Comparison of ENCODE assay signal across 8 cellular contexts in the genomic region with DNA sequence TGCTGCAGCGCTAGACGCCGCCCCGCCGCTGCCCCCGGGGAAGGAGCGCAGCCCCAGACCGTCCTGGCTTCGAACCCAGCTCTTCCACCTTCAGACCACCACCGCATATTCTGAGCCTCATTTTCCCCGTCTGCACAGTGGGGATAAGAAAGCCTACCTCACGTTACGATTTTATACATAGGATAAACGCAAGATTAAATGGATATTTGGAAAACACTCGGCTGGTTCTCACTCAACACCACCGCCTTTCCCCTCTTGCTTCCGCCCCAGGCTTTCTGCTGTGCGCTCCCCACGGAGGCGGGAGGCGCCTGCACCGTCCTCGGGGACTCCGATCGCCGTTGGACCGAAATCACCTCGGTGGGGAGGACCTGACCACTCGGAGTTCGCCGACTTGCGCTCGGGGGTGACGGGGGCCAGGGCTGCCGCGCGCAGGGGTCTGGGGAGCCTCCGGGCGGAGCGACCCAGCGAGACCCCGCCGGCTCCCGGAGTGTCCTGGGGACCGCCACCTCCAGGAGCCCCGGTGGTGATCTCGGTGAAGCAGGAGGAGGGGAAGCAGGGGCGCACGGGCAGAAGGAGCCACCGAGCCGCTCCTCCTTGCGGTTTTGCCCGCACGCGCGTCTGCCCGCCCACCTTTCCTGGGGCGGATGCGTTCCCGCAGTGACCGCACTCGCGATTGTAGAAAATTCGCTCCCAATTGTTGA. TPM values are rescaled to one million over a fixed set of nuclear protein-coding genes. Genes with fewer than 3 reads are reported as not detected.
A peak's percentile ranks its signal among the peaks of the same experiment; 100 is the strongest.
DNase-seq lines count a peak whose midpoint lies in the region; ATAC-seq and TF ChIP-seq lines count a peak whose summit lies in the region.

No MANE protein-coding gene starts in this region.

- intact Hi-C loops in Calu3 (cut with micrococcal nuclease; ENCODE audit: unreplicated experiment) (no loop called here), esophagus squamous epithelium (cut with DNase I) (loop anchor here (10.0 kb wide), 1 partner anchor 464 kb away; no protein-coding TSS in a partner anchor), vagina (cut with DNase I) (loop anchor here (10.0 kb wide), 1 partner anchor 116 kb away; no protein-coding TSS in a partner anchor)

- H3K9ac ChIP-seq in neural progenitor cell = no peak overlapping the region

- H3K9me3 Mint-ChIP-seq in Calu3 (ENCODE audit: low read depth, unreplicated experiment) = no peaks in the 10 kb centered on the region
- H3K9me3 Mint-ChIP-seq in neural progenitor cell = no peaks in the 10 kb centered on the region

- ATAC-seq in GM21528 (IDR thresholded peaks at IDR 0.05; ENCODE audit: low FRiP score, unreplicated experiment) = peak; percentile 26

- peaks cover 35% of the 10 kb centered on the region for H3K36me3 Mint-ChIP-seq in Calu3 (ENCODE audit: insufficient read depth, unreplicated experiment)
- H3K36me3 Mint-ChIP-seq in neural progenitor cell = no peaks in the 10 kb centered on the region

- peak overlapping the region; percentile 88 for H2AFZ ChIP-seq in neural progenitor cell (replicated peaks)

- H3K27ac ChIP-seq in esophagus squamous epithelium = peak overlapping the region; percentile 82 to 94 (median 87)
- H3K27ac ChIP-seq in neural progenitor cell = no peak overlapping the region
- H3K27ac ChIP-seq in vagina = peak overlapping the region; percentile 77

- H3K27ac Mint-ChIP-seq in Calu3 (ENCODE audit: unreplicated experiment) = peak overlapping the region; percentile 64
- no peak overlapping the region for H3K27ac Mint-ChIP-seq in neural progenitor cell

- TF ChIP-seq POLR2A in NB4 (IDR thresholded peaks at IDR 0.05; ENCODE audit: extremely low read depth, insufficient read length) = no peak
- no peak for TF ChIP-seq POLR2A in esophagus squamous epithelium (IDR thresholded peaks at IDR 0.05)
- TF ChIP-seq POLR2A in vagina (IDR thresholded peaks at IDR 0.05) = no peak

- H3K36me3 ChIP-seq in esophagus squamous epithelium = peaks cover 0 to 5% (median 0%) of the 10 kb centered on the region in 3 donors
- H3K36me3 ChIP-seq in neural progenitor cell = no peaks in the 10 kb centered on the region
- no peaks in the 10 kb centered on the region for H3K36me3 ChIP-seq in vagina

- no peaks in the 10 kb centered on the region for H3K27me3 Mint-ChIP-seq in Calu3 (ENCODE audit: unreplicated experiment)
- peaks cover 22% of the 10 kb centered on the region for H3K27me3 Mint-ChIP-seq in neural progenitor cell (ENCODE audit: insufficient read depth, low read depth)

- no peaks in the 10 kb centered on the region for H4K20me1 ChIP-seq in neural progenitor cell (ENCODE audit: low read depth)

- peak overlapping the region; percentile 96 for H3K4me3 Mint-ChIP-seq in Calu3 (ENCODE audit: low read depth, unreplicated experiment)
- H3K4me3 Mint-ChIP-seq in neural progenitor cell = peak overlapping the region; percentile 89

- H3K4me1 Mint-ChIP-seq in Calu3 (ENCODE audit: low read depth, unreplicated experiment) = peaks cover 21% of the 10 kb centered on the region
- H3K4me1 Mint-ChIP-seq in neural progenitor cell = peaks cover 39% of the 10 kb centered on the region

- TF ChIP-seq CTCF in Calu3 (IDR thresholded peaks at IDR 0.05; ENCODE audit: unreplicated experiment) (no peak), NB4 (IDR thresholded peaks at IDR 0.05; ENCODE audit: low read depth, low read length) (no peak), esophagus squamous epithelium (IDR thresholded peaks at IDR 0.05) (no peak), neural progenitor cell (IDR thresholded peaks at IDR 0.05) (peak; percentile 2), vagina (IDR thresholded peaks at IDR 0.05) (peak in 1 of 3 experiments; percentile 4)

- no peaks in the 10 kb centered on the region for H3K79me2 ChIP-seq in neural progenitor cell (ENCODE audit: low read depth)

- no TSS peak for BruUV-seq in Calu3 (replicated peaks; lab: Mats Ljungman, UMichigan)

- H3K27me3 ChIP-seq in esophagus squamous epithelium (no peaks in the 10 kb centered on the region), neural progenitor cell (peaks cover 27% of the 10 kb centered on the region), vagina (no peaks in the 10 kb centered on the region)

- no peaks in the 10 kb centered on the region for H3K9me3 ChIP-seq in esophagus squamous epithelium
- H3K9me3 ChIP-seq in neural progenitor cell (ENCODE audit: low read depth) = no peaks in the 10 kb centered on the region
- no peaks in the 10 kb centered on the region for H3K9me3 ChIP-seq in vagina

- CTCF ChIA-PET in Calu3 (lab: Charles Lee) = interaction anchor here (1.3 to 4.2 kb wide), 2 partner anchors 127 to 134 kb away, joined by 4 to 27 read pairs; no protein-coding TSS in a partner anchor

- peak overlapping the region; percentile 92 for H3K4me2 ChIP-seq in neural progenitor cell

- WGBS in esophagus squamous epithelium, 2 donors = 0 to 1% methylated on average over 13 to 19 of the region's 64 CpGs

- peaks cover 9 to 79% (median 27%) of the 10 kb centered on the region in 3 donors for H3K4me1 ChIP-seq in esophagus squamous epithelium
- H3K4me1 ChIP-seq in neural progenitor cell = peaks cover 36% of the 10 kb centered on the region
- peaks cover 64% of the 10 kb centered on the region for H3K4me1 ChIP-seq in vagina

- H3F3A ChIP-seq in neural progenitor cell (ENCODE audit: low read depth) = peaks cover 36% of the 10 kb centered on the region

- DNase-seq in Calu3 (peak; percentile 46), NB4 (ENCODE audit: low read depth) (peak; percentile 67), activated T-cell treated with anti-CD3 and anti-CD28 coated beads for 48 hours (ENCODE audit: low read depth) (peak; percentile 40), esophagus squamous epithelium (lab: John Stamatoyannopoulos, UW) (no peak), neural progenitor cell (ENCODE audit: low spot score) (peak; percentile 59), vagina (ENCODE audit: extremely low spot score in 2 of 2) (no peak), NCI-H524 treated with DMSO at 0.1 percent for 48 hours (lab: John Stamatoyannopoulos, UW) (no peak)

- H3K4me3 ChIP-seq in NB4 (ENCODE audit: low read depth, low read length) (peak overlapping the region; percentile 80), esophagus squamous epithelium (peak overlapping the region; percentile 73 to 91 (median 84)), neural progenitor cell (peak overlapping the region; percentile 62), vagina (peak overlapping the region; percentile 80 to 89)

RNA-seq across cellular contexts. Expression of gene FBXL22, which starts 4.0 kb away (rescaled TPM):
- total RNA-seq in Calu3 (2022) = 0.71 and 1.3 TPM in 2 replicates
- 1 to 10 TPM in 3 of 4 donors, under 1 TPM in 1; 0.19 to 6.5 (median 3.1) TPM for total RNA-seq in esophagus squamous epithelium
- total RNA-seq in neural progenitor cell (ENCODE audit: low replicate concordance) = 0.43 and 0.71 TPM in 2 replicates
- total RNA-seq in vagina = 10.1 TPM

Comparison
In these comparisons a context has a peak if more than half of its experiments do, and no peak if none do; other contexts are left out.
1. DNase-seq: peak in Calu3 (single experiment), NB4 (single experiment), activated T-cell treated with anti-CD3 and anti-CD28 coated beads for 48 hours (single experiment) and neural progenitor cell (single experiment); none in esophagus squamous epithelium (single experiment), vagina (0 of 2) and NCI-H524 treated with DMSO at 0.1 percent for 48 hours (single experiment).
2. Peak in every context shown above with its lines, with median percentiles within 50 percentile points of each other: H3K4me3 ChIP-seq.